8 cellular contexts compared by ENCODE assay signal in the genomic region with DNA sequence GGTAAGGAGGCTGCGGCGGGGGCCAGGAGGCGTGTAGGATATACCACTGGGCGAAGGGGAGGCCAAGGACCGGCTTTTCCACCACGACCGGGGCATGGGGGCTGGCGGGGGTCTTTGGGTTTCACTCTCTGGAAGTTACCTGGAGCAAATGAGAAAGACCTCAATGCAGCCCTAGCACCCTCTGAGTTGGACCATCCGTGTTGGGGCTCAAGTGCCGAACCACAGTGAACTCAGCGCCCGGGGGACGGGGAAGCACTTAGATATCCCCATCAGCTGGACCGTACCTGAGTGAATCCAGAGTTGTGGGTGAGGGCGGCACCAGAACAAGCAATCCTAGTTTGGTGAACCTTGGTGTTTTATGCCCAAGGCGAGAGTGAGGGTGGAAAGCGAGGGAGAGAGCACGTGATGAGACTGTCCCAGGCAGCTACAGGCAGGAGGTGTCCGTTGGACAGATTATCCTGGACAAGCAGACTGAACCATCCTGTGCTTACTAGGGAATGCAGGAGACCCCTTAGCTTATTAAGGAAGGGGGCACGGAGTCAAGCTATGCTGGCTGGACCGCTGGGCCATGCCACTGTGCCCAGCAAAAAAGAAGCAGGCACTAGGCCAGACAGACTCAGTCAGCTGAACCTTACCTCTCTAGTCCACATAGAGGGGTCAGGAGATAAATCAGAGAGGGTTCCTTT. TPM values are rescaled to one million over a fixed set of nuclear protein-coding genes. Genes with fewer than 3 reads are reported as not detected.
A peak's percentile ranks its signal among the peaks of the same experiment; 100 is the strongest.
DNase-seq lines count a peak whose midpoint lies in the region; ATAC-seq and TF ChIP-seq lines count a peak whose summit lies in the region.

No MANE protein-coding gene starts in this region.

- POLR2A ChIA-PET in CD8-positive, alpha-beta memory T cell (lab: Charles Lee), result interaction anchor here (0.8 to 4.9 kb wide), 6 partner anchors 15 to 127 kb away, joined by 3 to 38 read pairs (median 6); a partner anchor contains a TSS

- no peak for DNase-seq in CD8-positive, alpha-beta memory T cell
- no peak for DNase-seq in SJCRH30
- peak in 1 of 2 experiments; percentile 59 for DNase-seq in erythroblast (lab: John Stamatoyannopoulos, UW)
- DNase-seq in osteocyte (ENCODE audit: extremely low spot score, unreplicated experiment), result no peak
- no peak for DNase-seq in RPMI8226
- no peak for DNase-seq in CD1c-positive myeloid dendritic cell (ENCODE audit: extremely low spot score)
- no peak for DNase-seq in NCI-H2107 (lab: John Stamatoyannopoulos, UW)

- peak overlapping the region; percentile 95 for H3K27ac ChIP-seq in CD8-positive, alpha-beta memory T cell (ENCODE audit: low read depth, low read length)
- peak overlapping the region; percentile 99 for H3K27ac ChIP-seq in SJCRH30

- H3K9me3 ChIP-seq in CD8-positive, alpha-beta memory T cell (ENCODE audit: low read length), result no peaks in the 10 kb centered on the region
- H3K9me3 ChIP-seq in SJCRH30 (replicated peaks), result no peaks in the 10 kb centered on the region

- no peaks in the 10 kb centered on the region for H3K27me3 Mint-ChIP-seq in CD8-positive, alpha-beta memory T cell
- H3K27me3 Mint-ChIP-seq in osteocyte (ENCODE audit: unreplicated experiment), result no peaks in the 10 kb centered on the region

- H3K9me3 Mint-ChIP-seq in CD8-positive, alpha-beta memory T cell, result no peaks in the 10 kb centered on the region
- no peaks in the 10 kb centered on the region for H3K9me3 Mint-ChIP-seq in osteocyte (ENCODE audit: unreplicated experiment)

- CTCF ChIA-PET in CD8-positive, alpha-beta memory T cell (lab: Charles Lee), result interaction anchor here (0.8 to 3.1 kb wide), 8 partner anchors 15 to 65 kb away, joined by 3 to 15 read pairs (median 4); no protein-coding TSS in a partner anchor

- peak; percentile 42 for TF ChIP-seq POLR2A in erythroblast (IDR thresholded peaks at IDR 0.05; ENCODE audit: low read length)

- peaks cover 32% of the 10 kb centered on the region for H3K4me1 ChIP-seq in CD8-positive, alpha-beta memory T cell (ENCODE audit: insufficient read depth, low read length)
- H3K4me1 ChIP-seq in SJCRH30, result peaks cover 10% of the 10 kb centered on the region; the same call in 1 of the 2 replicates

- TF ChIP-seq CTCF in osteocyte (IDR thresholded peaks at IDR 0.05), result no peak

- H3K27me3 ChIP-seq in CD8-positive, alpha-beta memory T cell (ENCODE audit: insufficient read depth, low read length, poor library complexity, severe bottlenecking), result no peaks in the 10 kb centered on the region
- no peaks in the 10 kb centered on the region for H3K27me3 ChIP-seq in SJCRH30

- peaks cover 2 to 38% (median 6%) of the 10 kb centered on the region in 3 donors for H3K36me3 Mint-ChIP-seq in CD8-positive, alpha-beta memory T cell
- peaks cover 8% of the 10 kb centered on the region for H3K36me3 Mint-ChIP-seq in osteocyte (ENCODE audit: unreplicated experiment)

- peak overlapping the region; percentile 81 for H3K4me3 ChIP-seq in CD8-positive, alpha-beta memory T cell (ENCODE audit: low read length)
- peak overlapping the region; percentile 82 for H3K4me3 ChIP-seq in SJCRH30

- peak overlapping the region; percentile 87 to 100 (median 99) for H3K4me3 Mint-ChIP-seq in CD8-positive, alpha-beta memory T cell
- H3K4me3 Mint-ChIP-seq in osteocyte (ENCODE audit: unreplicated experiment), result peak overlapping the region; percentile 100

- no peak for ATAC-seq in HG02759 (IDR thresholded peaks at IDR 0.05; ENCODE audit: unreplicated experiment)

- peaks cover 32 to 44% (median 38%) of the 10 kb centered on the region in 3 donors for H3K4me1 Mint-ChIP-seq in CD8-positive, alpha-beta memory T cell
- peaks cover 27% of the 10 kb centered on the region for H3K4me1 Mint-ChIP-seq in osteocyte (ENCODE audit: unreplicated experiment)

- peak overlapping the region; percentile 93 to 99 (median 97) for H3K27ac Mint-ChIP-seq in CD8-positive, alpha-beta memory T cell
- peak overlapping the region; percentile 98 for H3K27ac Mint-ChIP-seq in osteocyte (ENCODE audit: unreplicated experiment)

- peaks cover 14% of the 10 kb centered on the region for H3K36me3 ChIP-seq in CD8-positive, alpha-beta memory T cell (ENCODE audit: insufficient read depth, low read length)
- peaks cover 7% of the 10 kb centered on the region for H3K36me3 ChIP-seq in SJCRH30

RNA-seq across cellular contexts. Expression of a gene that starts 0.5 kb away (rescaled TPM):
- 100 to 1,000 TPM in 1 of 2 experiments, 10 to 100 TPM in 1; 96.9 to 101 TPM for total RNA-seq in CD8-positive, alpha-beta memory T cell
- polyA plus RNA-seq in CD8-positive, alpha-beta memory T cell, result 72.5 TPM
- total RNA-seq in SJCRH30 (2014; rRNA removed; shearing (Covaris generic)), result 79.5 and 87.1 TPM in 2 replicates
- total RNA-seq in osteocyte, result 72.1 and 77.0 TPM in 2 replicates

RNA-seq across cellular contexts. Expression of a gene that starts 3.3 kb away (rescaled TPM):
- total RNA-seq in CD8-positive, alpha-beta memory T cell, result 100 to 1,000 TPM; 243 to 247 TPM
- 248 TPM for polyA plus RNA-seq in CD8-positive, alpha-beta memory T cell
- 431 and 462 TPM in 2 replicates for total RNA-seq in SJCRH30 (2014; rRNA removed; shearing (Covaris generic))
- 151 and 160 TPM in 2 replicates for total RNA-seq in osteocyte

RNA-seq across cellular contexts. Expression of a gene that starts 13.8 kb away (rescaled TPM):
- total RNA-seq in CD8-positive, alpha-beta memory T cell, result not detected
- not detected for polyA plus RNA-seq in CD8-positive, alpha-beta memory T cell
- total RNA-seq in SJCRH30 (2014; rRNA removed; shearing (Covaris generic)), result 0.04 and 0.10 TPM in 2 replicates
- not detected in 2 replicates for total RNA-seq in osteocyte

RNA-seq across cellular contexts. Expression of a gene that starts 14.1 kb away (rescaled TPM):
- total RNA-seq in CD8-positive, alpha-beta memory T cell, result 100 to 1,000 TPM; 148 TPM
- 3.4 TPM for polyA plus RNA-seq in CD8-positive, alpha-beta memory T cell
- total RNA-seq in SJCRH30 (2014; rRNA removed; shearing (Covaris generic)), result 72.4 and 80.9 TPM in 2 replicates
- 79.0 and 93.3 TPM in 2 replicates for total RNA-seq in osteocyte

RNA-seq across cellular contexts. Expression of a gene that starts 37.5 kb away (rescaled TPM):
- total RNA-seq in CD8-positive, alpha-beta memory T cell, result 10 to 100 TPM in 1 of 2 experiments, 1 to 10 TPM in 1; 9.8 to 11.4 TPM
- 2.9 TPM for polyA plus RNA-seq in CD8-positive, alpha-beta memory T cell
- 14.1 and 19.0 TPM in 2 replicates for total RNA-seq in SJCRH30 (2014; rRNA removed; shearing (Covaris generic))
- total RNA-seq in osteocyte, result 24.6 and 26.8 TPM in 2 replicates
